13 cellular contexts compared by ENCODE assay signal in the genomic region with DNA sequence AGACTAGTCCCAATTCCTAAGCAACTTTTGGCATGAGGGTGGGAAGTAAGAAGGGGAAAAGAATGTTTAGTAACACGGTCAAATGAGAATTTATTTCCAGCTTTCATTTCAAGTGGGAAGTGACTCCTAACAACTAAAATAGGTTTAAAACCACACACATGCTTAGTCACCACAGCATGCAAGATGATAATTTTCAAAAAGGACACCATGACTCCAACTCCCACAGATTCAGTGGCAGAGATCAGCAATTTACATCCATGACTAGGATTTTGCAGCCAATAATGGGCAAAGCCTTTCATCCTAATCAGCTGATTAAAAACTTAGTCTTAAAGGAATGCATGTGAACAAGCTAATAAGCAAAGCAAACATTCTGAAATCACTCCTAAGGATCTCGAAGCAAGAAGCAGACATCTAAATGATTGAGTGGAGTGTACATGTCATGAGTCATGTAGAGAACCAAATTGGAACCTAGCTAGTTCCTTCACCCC. TPM values are rescaled to one million over a fixed set of nuclear protein-coding genes. Genes with fewer than 3 reads are reported as not detected.
DNase-seq lines count a peak whose midpoint lies in the region; ATAC-seq and TF ChIP-seq lines count a peak whose summit lies in the region.
"Had no signal": no experiment of that assay in that cellular context is flagged by ENCODE, and none has a peak within 500 bp of the region (broad histone marks: within the 10 kb centered on the region; RNA-seq: fewer than 3 reads in every experiment).

No MANE protein-coding gene starts in this region.

- no peaks in the 10 kb centered on the region for H3K79me2 ChIP-seq in SK-N-SH (ENCODE audit: insufficient read depth)

- no peak overlapping the region for H3K9ac ChIP-seq in SK-N-SH

- H3K4me1 ChIP-seq in SK-N-SH (ENCODE audit: control insufficient read depth in 1 of 2, insufficient read depth in 2 of 2, low read depth in 1 of 2, low read length in 1 of 2) (no peaks in the 10 kb centered on the region; a peak in 1 of 4 replicates), right atrium auricular region (no peaks in the 10 kb centered on the region)
- H3K4me1 ChIP-seq: gastroesophageal sphincter, Peyer's patch had no signal

- DNase-seq in SK-N-SH (no peak), SKM-1 (lab: John Stamatoyannopoulos, UW; ENCODE audit: unreplicated experiment) (peak; percentile 18), fibroblast of pulmonary artery (ENCODE audit: low read depth) (peak; percentile 43), stromal cell of bone marrow (ENCODE audit: low read depth) (peak; percentile 79), right atrium auricular region (ENCODE audit: low spot score) (no peak), cortex of kidney (lab: John Stamatoyannopoulos, UW) (no peak)
- DNase-seq: activated T-cell treated with anti-CD3 and anti-CD28 coated beads, Interleukin-2, amount 50 U/mL, for 4 hours; Peyer's patch; WERI-Rb-1 had no signal

- H3K9me2 ChIP-seq in SK-N-SH, result no peaks in the 10 kb centered on the region

- no peaks in the 10 kb centered on the region for H4K20me1 ChIP-seq in SK-N-SH (ENCODE audit: insufficient read depth)

- TF ChIP-seq EP300 in SK-N-SH (IDR thresholded peaks at IDR 0.05; ENCODE audit: borderline replicate concordance in 1 of 2, low read depth in 1 of 2, low read length in 1 of 2), result no peak

- CTCF ChIA-PET in SK-N-SH (lab: Yijun Ruan, JAX), result interaction anchor here (0.6 to 1.0 kb wide), 3 partner anchors 12 to 101 kb away, joined by 3 to 5 read pairs (median 4); no protein-coding TSS in a partner anchor

- H3K4me3 ChIP-seq in SK-N-SH (ENCODE audit: low read depth in 2 of 2, low read length in 1 of 2) (no peak overlapping the region), fibroblast of pulmonary artery (replicated peaks; ENCODE audit: low read depth, low read length) (no peak overlapping the region), right atrium auricular region (no peak overlapping the region)
- H3K4me3 ChIP-seq: cardiac muscle cell, gastroesophageal sphincter, Peyer's patch had no signal

- H3K27ac ChIP-seq in SK-N-SH (ENCODE audit: low read depth in 2 of 2, low read length in 1 of 2) (no peak overlapping the region), right atrium auricular region (no peak overlapping the region)
- H3K27ac ChIP-seq: cardiac muscle cell, gastroesophageal sphincter, Peyer's patch, WERI-Rb-1 had no signal

- 30% methylated on average over 2 of the region's 2 CpGs for WGBS in SK-N-SH (ENCODE audit: low lambda C conversion rate)

- ATAC-seq in SK-N-SH treated with all-trans-retinoic acid at 6 μM for 48 hours (no peak), GM18907 (IDR thresholded peaks at IDR 0.05; ENCODE audit: unreplicated experiment) (no peak)
- ATAC-seq: gastroesophageal sphincter had no signal

- TF ChIP-seq RAD21 in SK-N-SH (IDR thresholded peaks at IDR 0.05; ENCODE audit: low read length), result no peak

- no peaks in the 10 kb centered on the region for H3K36me3 ChIP-seq in SK-N-SH (replicated peaks in 1 of 2; ENCODE audit: control insufficient read depth in 1 of 2, insufficient read depth in 2 of 2, low read length in 1 of 2)
- no peaks in the 10 kb centered on the region for H3K36me3 ChIP-seq in right atrium auricular region
- H3K36me3 ChIP-seq: cardiac muscle cell, gastroesophageal sphincter, Peyer's patch, WERI-Rb-1 had no signal

- no peaks in the 10 kb centered on the region for H3F3A ChIP-seq in SK-N-SH (replicated peaks; ENCODE audit: insufficient read depth)

- H3K27me3 ChIP-seq in SK-N-SH (ENCODE audit: insufficient read depth) (no peaks in the 10 kb centered on the region), right atrium auricular region (no peaks in the 10 kb centered on the region)
- H3K27me3 ChIP-seq: cardiac muscle cell, gastroesophageal sphincter, Peyer's patch had no signal

- no peak for TF ChIP-seq CTCF in SK-N-SH (IDR thresholded peaks at IDR 0.05)
- no peak for TF ChIP-seq CTCF in fibroblast of pulmonary artery (IDR thresholded peaks at IDR 0.05; ENCODE audit: low read length, missing control alignments)
- no peak for TF ChIP-seq CTCF in right atrium auricular region (IDR thresholded peaks at IDR 0.05)

- POLR2A ChIA-PET in SK-N-SH (lab: Yijun Ruan, JAX), result no interaction called here

- no peak overlapping the region for H2AFZ ChIP-seq in SK-N-SH (ENCODE audit: low read depth)

- no peak overlapping the region for H3K4me2 ChIP-seq in SK-N-SH

- H3K9me3 ChIP-seq in SK-N-SH (no peaks in the 10 kb centered on the region), right atrium auricular region (no peaks in the 10 kb centered on the region)
- H3K9me3 ChIP-seq: gastroesophageal sphincter, Peyer's patch had no signal

TF ChIP-seq in SK-N-SH treated with all-trans-retinoic acid at 6 μM for 48 hours, 23 proteins besides CTCF, POLR2A, EP300 and RAD21:
- TF ChIP-seq ZFP30 (CRISPR knock-in tag; IDR thresholded peaks at IDR 0.05) (no peak), RARB (CRISPR knock-in tag; IDR thresholded peaks at IDR 0.05) (no peak), ZFP3 (CRISPR knock-in tag; IDR thresholded peaks at IDR 0.05) (no peak), ISL1 (CRISPR knock-in tag; IDR thresholded peaks at IDR 0.05) (peak; percentile 65), TCF4 (CRISPR knock-in tag; IDR thresholded peaks at IDR 0.05; ENCODE audit: borderline replicate concordance) (no peak), SNAI2 (CRISPR knock-in tag; IDR thresholded peaks at IDR 0.05) (no peak)
- TF ChIP-seq, protein P1, sequence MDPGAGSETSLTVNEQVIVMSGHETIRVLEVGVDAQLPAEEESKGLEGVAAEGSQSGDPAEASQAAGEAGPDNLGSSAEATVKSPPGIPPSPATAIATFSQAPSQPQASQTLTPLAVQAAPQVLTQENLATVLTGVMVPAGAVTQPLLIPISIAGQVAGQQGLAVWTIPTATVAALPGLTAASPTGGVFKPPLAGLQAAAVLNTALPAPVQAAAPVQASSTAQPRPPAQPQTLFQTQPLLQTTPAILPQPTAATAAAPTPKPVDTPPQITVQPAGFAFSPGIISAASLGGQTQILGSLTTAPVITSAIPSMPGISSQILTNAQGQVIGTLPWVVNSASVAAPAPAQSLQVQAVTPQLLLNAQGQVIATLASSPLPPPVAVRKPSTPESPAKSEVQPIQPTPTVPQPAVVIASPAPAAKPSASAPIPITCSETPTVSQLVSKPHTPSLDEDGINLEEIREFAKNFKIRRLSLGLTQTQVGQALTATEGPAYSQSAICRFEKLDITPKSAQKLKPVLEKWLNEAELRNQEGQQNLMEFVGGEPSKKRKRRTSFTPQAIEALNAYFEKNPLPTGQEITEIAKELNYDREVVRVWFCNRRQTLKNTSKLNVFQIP (CRISPR knock-in tag; IDR thresholded peaks at IDR 0.05; ENCODE audit: borderline replicate concordance, low read depth), result no peak
- TF ChIP-seq, protein P2, sequence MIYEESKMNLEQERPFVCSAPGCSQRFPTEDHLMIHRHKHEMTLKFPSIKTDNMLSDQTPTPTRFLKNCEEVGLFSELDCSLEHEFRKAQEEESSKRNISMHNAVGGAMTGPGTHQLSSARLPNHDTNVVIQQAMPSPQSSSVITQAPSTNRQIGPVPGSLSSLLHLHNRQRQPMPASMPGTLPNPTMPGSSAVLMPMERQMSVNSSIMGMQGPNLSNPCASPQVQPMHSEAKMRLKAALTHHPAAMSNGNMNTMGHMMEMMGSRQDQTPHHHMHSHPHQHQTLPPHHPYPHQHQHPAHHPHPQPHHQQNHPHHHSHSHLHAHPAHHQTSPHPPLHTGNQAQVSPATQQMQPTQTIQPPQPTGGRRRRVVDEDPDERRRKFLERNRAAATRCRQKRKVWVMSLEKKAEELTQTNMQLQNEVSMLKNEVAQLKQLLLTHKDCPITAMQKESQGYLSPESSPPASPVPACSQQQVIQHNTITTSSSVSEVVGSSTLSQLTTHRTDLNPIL (CRISPR knock-in tag; IDR thresholded peaks at IDR 0.05; ENCODE audit: low read depth), result peak; percentile 31; the same call in 1 of the 2 replicates

TF ChIP-seq in SK-N-SH, 30 proteins besides CTCF, POLR2A, EP300 and RAD21 (continues in another document):
- no peak for TF ChIP-seq TEAD4 (IDR thresholded peaks at IDR 0.05; ENCODE audit: borderline replicate concordance, insufficient read depth)
- no peak for TF ChIP-seq FOXM1 (IDR thresholded peaks at IDR 0.05; ENCODE audit: low read depth)
- no peak for TF ChIP-seq RXRA (IDR thresholded peaks at IDR 0.05; ENCODE audit: borderline replicate concordance, low read depth)
- TF ChIP-seq POLR2AphosphoS5 (IDR thresholded peaks at IDR 0.05; ENCODE audit: low read depth, low read length), result no peak
- no peak for TF ChIP-seq JUND (IDR thresholded peaks at IDR 0.05)
- TF ChIP-seq RFX5 (IDR thresholded peaks at IDR 0.05; ENCODE audit: low read length), result no peak
- TF ChIP-seq MEF2A (IDR thresholded peaks at IDR 0.05; ENCODE audit: borderline replicate concordance, low read depth), result no peak
- no peak for TF ChIP-seq CHD2 (IDR thresholded peaks at IDR 0.05; ENCODE audit: low read length, partially characterized antibody)
- no peak for TF ChIP-seq SMC3 (IDR thresholded peaks at IDR 0.05; ENCODE audit: low read depth, low read length)
- TF ChIP-seq, protein P3, sequence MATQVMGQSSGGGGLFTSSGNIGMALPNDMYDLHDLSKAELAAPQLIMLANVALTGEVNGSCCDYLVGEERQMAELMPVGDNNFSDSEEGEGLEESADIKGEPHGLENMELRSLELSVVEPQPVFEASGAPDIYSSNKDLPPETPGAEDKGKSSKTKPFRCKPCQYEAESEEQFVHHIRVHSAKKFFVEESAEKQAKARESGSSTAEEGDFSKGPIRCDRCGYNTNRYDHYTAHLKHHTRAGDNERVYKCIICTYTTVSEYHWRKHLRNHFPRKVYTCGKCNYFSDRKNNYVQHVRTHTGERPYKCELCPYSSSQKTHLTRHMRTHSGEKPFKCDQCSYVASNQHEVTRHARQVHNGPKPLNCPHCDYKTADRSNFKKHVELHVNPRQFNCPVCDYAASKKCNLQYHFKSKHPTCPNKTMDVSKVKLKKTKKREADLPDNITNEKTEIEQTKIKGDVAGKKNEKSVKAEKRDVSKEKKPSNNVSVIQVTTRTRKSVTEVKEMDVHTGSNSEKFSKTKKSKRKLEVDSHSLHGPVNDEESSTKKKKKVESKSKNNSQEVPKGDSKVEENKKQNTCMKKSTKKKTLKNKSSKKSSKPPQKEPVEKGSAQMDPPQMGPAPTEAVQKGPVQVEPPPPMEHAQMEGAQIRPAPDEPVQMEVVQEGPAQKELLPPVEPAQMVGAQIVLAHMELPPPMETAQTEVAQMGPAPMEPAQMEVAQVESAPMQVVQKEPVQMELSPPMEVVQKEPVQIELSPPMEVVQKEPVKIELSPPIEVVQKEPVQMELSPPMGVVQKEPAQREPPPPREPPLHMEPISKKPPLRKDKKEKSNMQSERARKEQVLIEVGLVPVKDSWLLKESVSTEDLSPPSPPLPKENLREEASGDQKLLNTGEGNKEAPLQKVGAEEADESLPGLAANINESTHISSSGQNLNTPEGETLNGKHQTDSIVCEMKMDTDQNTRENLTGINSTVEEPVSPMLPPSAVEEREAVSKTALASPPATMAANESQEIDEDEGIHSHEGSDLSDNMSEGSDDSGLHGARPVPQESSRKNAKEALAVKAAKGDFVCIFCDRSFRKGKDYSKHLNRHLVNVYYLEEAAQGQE (IDR thresholded peaks at IDR 0.05; ENCODE audit: low read depth, low read length), result no peak

RNA-seq across cellular contexts. Expression of a gene that starts 48.1 kb away (rescaled TPM):
- polyA plus RNA-seq in SK-N-SH (2012; rRNA removed), result 7.5 and 11.2 TPM in 2 replicates
- 10.5 and 12.7 TPM in 2 replicates for polyA plus RNA-seq in SK-N-SH (2012; cell fraction: cytosol; rRNA removed)
- polyA plus RNA-seq in SK-N-SH (2012; cell fraction: nucleus; rRNA removed), result 7.5 and 11.4 TPM in 2 replicates
- total RNA-seq in right atrium auricular region, result 10 to 100 TPM; 13.5 to 26.3 TPM

Comparison
In these comparisons a context has a peak if more than half of its experiments do, and no peak if none do; other contexts are left out.
1. DNase-seq: peak in SKM-1 (single experiment), fibroblast of pulmonary artery (single experiment) and stromal cell of bone marrow (single experiment); none in SK-N-SH (single experiment), right atrium auricular region (single experiment) and cortex of kidney (single experiment).